Comparison of ENCODE assay signal across 8 cellular contexts in genomic region chr3:14460342-14461005, GRCh38. TPM values are rescaled to one million over a fixed set of nuclear protein-coding genes. Genes with fewer than 3 reads are reported as not detected.
DNase-seq lines count a peak whose midpoint lies in the region; ATAC-seq, FAIRE-seq and TF ChIP-seq lines count a peak whose summit lies in the region.

No MANE protein-coding gene starts in this region.

- ATAC-seq in HG03139 (IDR thresholded peaks at IDR 0.05; ENCODE audit: unreplicated experiment) = no peak
- no peak for ATAC-seq in stimulated activated naive B cell treated with anti-CD40 and anti-IgM and Interleukin-4, amounts not matched to agents 10 μg/mL and 1 μg/mL and 100 μg/mL, for 72 hours (replicated peaks)

- TF ChIP-seq EP300 in stomach (IDR thresholded peaks at IDR 0.05) = no peak

- in situ Hi-C loops in astrocyte of the spinal cord (cut with HindIII; ENCODE audit: low sequenced_read_pairs) = no loop called here

- peaks cover 18 to 24% of the 10 kb centered on the region in 2 donors for H3K4me1 Mint-ChIP-seq in stimulated activated naive B cell treated with anti-CD40 and anti-IgM and Interleukin-4, amounts not matched to agents 10 μg/mL and 1 μg/mL and 100 μg/mL, for 72 hours

- no peaks in the 10 kb centered on the region for H3K9me3 Mint-ChIP-seq in stimulated activated naive B cell treated with anti-CD40 and anti-IgM and Interleukin-4, amounts not matched to agents 10 μg/mL and 1 μg/mL and 100 μg/mL, for 72 hours

- TF ChIP-seq CTCF in LNCaP clone FGC (IDR thresholded peaks at IDR 0.05; ENCODE audit: control insufficient read depth, extremely low read depth, insufficient read depth) (no peak), astrocyte of the spinal cord (IDR thresholded peaks at IDR 0.05; ENCODE audit: low read depth, low read length) (no peak), stomach (IDR thresholded peaks at IDR 0.05) (no peak)

- H3K27me3 Mint-ChIP-seq in stimulated activated naive B cell treated with anti-CD40 and anti-IgM and Interleukin-4, amounts not matched to agents 10 μg/mL and 1 μg/mL and 100 μg/mL, for 72 hours = no peaks in the 10 kb centered on the region

- intact Hi-C loops in stomach (cut with DNase I; ENCODE audit: low total_unique reads) = no loop called here

- no peak for FAIRE-seq in small intestine (lab: Jason Lieb, UNC)

- DNase-seq in LNCaP clone FGC (ENCODE audit: low read depth) = peak; percentile 81
- peak; percentile 98 for DNase-seq in astrocyte of the spinal cord (ENCODE audit: low read depth, low spot score)
- DNase-seq in inferior parietal cortex (ENCODE audit: extremely low spot score) = peak; percentile 59
- DNase-seq in stomach = peak; percentile 88
- DNase-seq in NCI-H446 treated with DMSO at 0.1 percent for 48 hours (lab: John Stamatoyannopoulos, UW) = no peak
- no peak for DNase-seq in small intestine
- no peak for DNase-seq in stimulated activated naive B cell treated with anti-CD40 and anti-IgM and Interleukin-4, amounts not matched to agents 10 μg/mL and 1 μg/mL and 100 μg/mL, for 72 hours

- H3K4me3 ChIP-seq in LNCaP clone FGC (ENCODE audit: low read depth, low read length) (no peak overlapping the region), astrocyte of the spinal cord (ENCODE audit: low read depth, low read length) (no peak overlapping the region), stomach (no peak overlapping the region), small intestine (ENCODE audit: low read depth in 1 of 2, low read length in 2 of 2) (no peak overlapping the region)

- peak overlapping the region; percentile 50 to 83 (median 70) for H3K27ac ChIP-seq in stomach
- H3K27ac ChIP-seq in small intestine (ENCODE audit: low read depth in 1 of 2, low read length in 1 of 2) = peak overlapping the region in 1 of 2 donors; percentile 29

- H3K4me1 ChIP-seq in stomach (peaks cover 26 to 60% (median 47%) of the 10 kb centered on the region in 4 donors), small intestine (ENCODE audit: control insufficient read depth in 2 of 2, insufficient read depth in 1 of 2, low read depth in 1 of 2, low read length in 1 of 2) (peaks cover 0 to 3% of the 10 kb centered on the region in 2 donors)

- H3K9me3 ChIP-seq in stomach (no peaks in the 10 kb centered on the region), small intestine (ENCODE audit: control insufficient read depth, low read depth) (no peaks in the 10 kb centered on the region)

- no peak overlapping the region for H3K4me3 Mint-ChIP-seq in stimulated activated naive B cell treated with anti-CD40 and anti-IgM and Interleukin-4, amounts not matched to agents 10 μg/mL and 1 μg/mL and 100 μg/mL, for 72 hours

- peaks cover 37 to 61% of the 10 kb centered on the region in 2 donors for H3K36me3 Mint-ChIP-seq in stimulated activated naive B cell treated with anti-CD40 and anti-IgM and Interleukin-4, amounts not matched to agents 10 μg/mL and 1 μg/mL and 100 μg/mL, for 72 hours

- no peak for TF ChIP-seq POLR2A in stomach (IDR thresholded peaks at IDR 0.05)

- no peaks in the 10 kb centered on the region for H3K27me3 ChIP-seq in stomach
- no peaks in the 10 kb centered on the region for H3K27me3 ChIP-seq in small intestine (ENCODE audit: control insufficient read depth in 2 of 2, insufficient read depth in 2 of 2, low read length in 2 of 2)

- WGBS in stomach, 5 donors = 22 to 35% (median 27%) methylated on average over 8 to 9 of the region's 9 CpGs
- WGBS in small intestine, 3 donors = 56 to 72% (median 69%) methylated on average over 9 of the region's 9 CpGs

- H3K36me3 ChIP-seq in stomach = peaks cover 13 to 85% (median 47%) of the 10 kb centered on the region in 4 donors
- peaks cover 9 to 21% of the 10 kb centered on the region in 2 donors for H3K36me3 ChIP-seq in small intestine (ENCODE audit: control insufficient read depth in 2 of 2, insufficient read depth in 2 of 2, low read length in 2 of 2)

- H3K27ac Mint-ChIP-seq in stimulated activated naive B cell treated with anti-CD40 and anti-IgM and Interleukin-4, amounts not matched to agents 10 μg/mL and 1 μg/mL and 100 μg/mL, for 72 hours = no peak overlapping the region

RNA-seq across cellular contexts. Expression of gene SLC6A6, which starts 58.1 kb away (rescaled TPM):
- total RNA-seq in stomach = 10 to 100 TPM; 15.6 to 36.7 (median 28.0) TPM
- polyA plus RNA-seq in stomach = 1 to 10 TPM; 3.0 to 6.8 (median 4.9) TPM
- polyA plus RNA-seq in small intestine = 10 to 100 TPM in 1 of 3 donors, 1 to 10 TPM in 2; 6.9 to 10.8 (median 8.6) TPM

Comparison
In these comparisons a context has a peak if more than half of its experiments do, and no peak if none do; other contexts are left out.
1. DNase-seq: peak in LNCaP clone FGC (single experiment), astrocyte of the spinal cord (single experiment), inferior parietal cortex (single experiment) and stomach (single experiment); none in NCI-H446 treated with DMSO at 0.1 percent for 48 hours (single experiment), small intestine (single experiment) and stimulated activated naive B cell treated with anti-CD40 and anti-IgM and Interleukin-4, amounts not matched to agents 10 μg/mL and 1 μg/mL and 100 μg/mL, for 72 hours (single experiment).